Comparison of ENCODE assay signal across 16 cellular contexts in genomic region chr7:18445483-18445882, GRCh38. TPM values are rescaled to one million over a fixed set of nuclear protein-coding genes. Genes with fewer than 3 reads are reported as not detected.
DNase-seq lines count a peak whose midpoint lies in the region; ATAC-seq and TF ChIP-seq lines count a peak whose summit lies in the region.
"Had no signal": no experiment of that assay in that cellular context is flagged by ENCODE, and none has a peak within 500 bp of the region (broad histone marks: within the 10 kb centered on the region; RNA-seq: fewer than 3 reads in every experiment).

No MANE protein-coding gene starts in this region.

- H3K27ac ChIP-seq in SJCRH30 (peak overlapping the region; percentile 65), mesodermal cell (ENCODE audit: low read depth, low read length, severe bottlenecking) (peak overlapping the region; percentile 72), dorsolateral prefrontal cortex (no peak overlapping the region)
- H3K27ac ChIP-seq: Peyer's patch had no signal

- H3K27ac Mint-ChIP-seq in endothelial cell (ENCODE audit: unreplicated experiment) = no peak overlapping the region
- H3K27ac Mint-ChIP-seq: CD4-positive, alpha-beta memory T cell; T-cell had no signal

- H3K4me1 Mint-ChIP-seq in endothelial cell (ENCODE audit: unreplicated experiment) = no peaks in the 10 kb centered on the region
- H3K4me1 Mint-ChIP-seq: CD4-positive, alpha-beta memory T cell; T-cell had no signal

- 100% methylated on average over 1 of the region's 3 CpGs; no CpG with 5 or more reads in 1 of the 2 experiments for WGBS in mesodermal cell (ENCODE audit: insufficient coverage in 2 of 2), 2 experiments

- no peak overlapping the region for H3K4me3 Mint-ChIP-seq in endothelial cell (ENCODE audit: unreplicated experiment)
- H3K4me3 Mint-ChIP-seq: CD4-positive, alpha-beta memory T cell; T-cell had no signal

- H3K27me3 ChIP-seq in BE2C (no peaks in the 10 kb centered on the region), HAP-1 (ENCODE audit: low read depth) (no peaks in the 10 kb centered on the region), SJCRH30 (no peaks in the 10 kb centered on the region), dorsolateral prefrontal cortex (no peaks in the 10 kb centered on the region)
- H3K27me3 ChIP-seq: Peyer's patch had no signal

- no peak for ATAC-seq in GM21737 (IDR thresholded peaks at IDR 0.05; ENCODE audit: unreplicated experiment)
- ATAC-seq: T-cell had no signal

- peak; percentile 75 for DNase-seq in BE2C
- DNase-seq in HAP-1 (ENCODE audit: low spot score in 2 of 2) = peak; percentile 64 to 73
- DNase-seq in SJCRH30 = peak in 1 of 2 experiments; percentile 51
- no peak for DNase-seq in endothelial cell (ENCODE audit: low spot score)
- DNase-seq in DMS53 treated with DMSO at 0.1 percent for 48 hours (lab: John Stamatoyannopoulos, UW; ENCODE audit: unreplicated experiment) = no peak
- DNase-seq in dorsolateral prefrontal cortex = no peak
- DNase-seq: AML-193; CD4-positive, alpha-beta memory T cell; NCI-H1417 treated with DMSO at 0.1 percent for 48 hours; NCI-H2081 treated with DMSO at 0.1 percent for 48 hours; NCI-H774; Peyer's patch; SIG-M5; T-cell had no signal

- H3K9me3 Mint-ChIP-seq in endothelial cell (ENCODE audit: unreplicated experiment) = no peaks in the 10 kb centered on the region
- H3K9me3 Mint-ChIP-seq: T-cell had no signal

- no peaks in the 10 kb centered on the region for H3K27me3 Mint-ChIP-seq in endothelial cell (ENCODE audit: unreplicated experiment)
- H3K27me3 Mint-ChIP-seq: CD4-positive, alpha-beta memory T cell; T-cell had no signal

- in situ Hi-C loops in HAP-1 (cut with MboI; ENCODE audit: low sequenced_read_pairs) = no loop called here

- no peaks in the 10 kb centered on the region for H3K9me3 ChIP-seq in BE2C
- H3K9me3 ChIP-seq in HAP-1 = no peaks in the 10 kb centered on the region
- no peaks in the 10 kb centered on the region for H3K9me3 ChIP-seq in SJCRH30 (replicated peaks)
- no peaks in the 10 kb centered on the region for H3K9me3 ChIP-seq in mesodermal cell (ENCODE audit: control insufficient read depth, low read length)
- H3K9me3 ChIP-seq: Peyer's patch had no signal

- TF ChIP-seq CTCF in BE2C (IDR thresholded peaks at IDR 0.05; ENCODE audit: low read depth, low read length) = no peak
- TF ChIP-seq CTCF in endothelial cell (IDR thresholded peaks at IDR 0.05; ENCODE audit: unreplicated experiment) = no peak
- no peak for TF ChIP-seq CTCF in dorsolateral prefrontal cortex (IDR thresholded peaks at IDR 0.05 in 54 of 56, conservative IDR thresholded peaks at IDR 0.05 in 2 of 56; ENCODE audit: low read depth in 1 of 56, partially characterized antibody in 56 of 56)

- H3K4me3 ChIP-seq in BE2C (ENCODE audit: low read depth, low read length) (no peak overlapping the region), HAP-1 (no peak overlapping the region), SJCRH30 (no peak overlapping the region; the same call in 1 of the 2 replicates), mesodermal cell (ENCODE audit: extremely low read depth, insufficient read depth, low read length, poor library complexity, severe bottlenecking) (no peak overlapping the region), dorsolateral prefrontal cortex (no peak overlapping the region)
- H3K4me3 ChIP-seq: Peyer's patch had no signal

- intact Hi-C loops in dorsolateral prefrontal cortex (cut with DNase I) = no loop called here

- no peaks in the 10 kb centered on the region for H3K36me3 Mint-ChIP-seq in endothelial cell (ENCODE audit: low read depth, unreplicated experiment)
- H3K36me3 Mint-ChIP-seq: CD4-positive, alpha-beta memory T cell; T-cell had no signal

- no peaks in the 10 kb centered on the region for H3K36me3 ChIP-seq in BE2C
- no peaks in the 10 kb centered on the region for H3K36me3 ChIP-seq in HAP-1 (replicated peaks)
- H3K36me3 ChIP-seq in SJCRH30 = no peaks in the 10 kb centered on the region
- no peaks in the 10 kb centered on the region for H3K36me3 ChIP-seq in mesodermal cell (ENCODE audit: control insufficient read depth, insufficient read depth, low read length)
- H3K36me3 ChIP-seq: Peyer's patch had no signal

- H3K4me1 ChIP-seq in BE2C (peaks cover 17% of the 10 kb centered on the region), HAP-1 (peaks cover 75% of the 10 kb centered on the region), SJCRH30 (peaks cover 21% of the 10 kb centered on the region), mesodermal cell (ENCODE audit: control insufficient read depth, insufficient read depth, low read length, poor library complexity, severe bottlenecking) (no peaks in the 10 kb centered on the region)
- H3K4me1 ChIP-seq: Peyer's patch had no signal

RNA-seq across cellular contexts. Expression of gene HDAC9, which starts 50.1 kb away (rescaled TPM):
- 20.5 TPM for polyA plus RNA-seq in BE2C (2012; ENCODE audit: insufficient read depth, insufficient read length, low read depth)
- total RNA-seq in SJCRH30 (2014; rRNA removed; shearing (Covaris generic)) = 1.4 and 2.5 TPM in 2 replicates
- 14.4 TPM for polyA plus RNA-seq in mesodermal cell (2013, experiment 1 of 2)
- polyA plus RNA-seq in mesodermal cell (2013, experiment 2 of 2) = 12.2 TPM
- total RNA-seq in endothelial cell (ENCODE audit: unreplicated experiment) (1.2 TPM), dorsolateral prefrontal cortex (10 to 100 TPM; 40.3 to 96.7 (median 63.1) TPM)

Comparison
In these comparisons a context has a peak if more than half of its experiments do, and no peak if none do; other contexts are left out.
1. DNase-seq: peak in BE2C (single experiment) and HAP-1 (2 of 2); none in endothelial cell (single experiment), DMS53 treated with DMSO at 0.1 percent for 48 hours (single experiment) and dorsolateral prefrontal cortex (0 of 10).
2. H3K27ac ChIP-seq: peak in SJCRH30 (single experiment) and mesodermal cell (single experiment); none in dorsolateral prefrontal cortex (0 of 59).
3. RNA of gene HDAC9, which starts 50.1 kb away (total RNA-seq): 40.3 to 96.7 TPM in dorsolateral prefrontal cortex; 1.4 to 2.5 TPM in SJCRH30 and 1.2 TPM in endothelial cell (single experiment); every median in the first group is over 10 times any median in the second.